In the genomic region with DNA sequence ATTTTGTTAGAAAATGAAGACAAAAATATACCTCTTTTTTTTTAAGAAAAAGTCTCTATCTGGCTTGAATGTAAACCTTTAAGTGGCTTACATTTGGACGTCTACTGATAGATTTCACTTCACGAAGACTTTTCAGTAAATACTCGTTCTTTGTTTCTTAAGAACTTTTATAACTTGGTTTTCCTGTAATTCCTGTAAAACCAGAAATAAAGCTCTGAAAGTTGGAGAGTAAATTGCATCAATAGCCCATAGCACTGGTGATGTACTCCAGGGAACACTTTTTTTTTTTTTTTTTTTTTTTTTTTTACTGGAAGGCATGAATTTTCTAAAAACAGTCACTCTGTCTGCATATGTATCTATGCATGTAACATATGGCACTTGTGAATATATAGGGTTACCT, we compare ENCODE assay signal across 15 cellular contexts.
DNase-seq lines count a peak whose midpoint lies in the region; ATAC-seq lines count a peak whose summit lies in the region.
"Had no signal": no experiment of that assay in that cellular context is flagged by ENCODE, and none has a peak within 500 bp of the region (broad histone marks: within the 10 kb centered on the region; RNA-seq: fewer than 3 reads in every experiment).

No MANE protein-coding gene starts in this region.

- no peak for ATAC-seq in GM18867 (IDR thresholded peaks at IDR 0.05; ENCODE audit: unreplicated experiment)
- ATAC-seq in GM19397 (IDR thresholded peaks at IDR 0.05; ENCODE audit: unreplicated experiment): no peak
- no peak for ATAC-seq in GM21737 (IDR thresholded peaks at IDR 0.05; ENCODE audit: unreplicated experiment)
- ATAC-seq: A549, GM23338 had no signal

- DNase-seq in DMS 273 (lab: John Stamatoyannopoulos, UW; ENCODE audit: unreplicated experiment) (peak; percentile 7), DMS 273 treated with DMSO at 0.1 percent for 48 hours (lab: John Stamatoyannopoulos, UW) (no peak), NCI-H69 (lab: John Stamatoyannopoulos, UW) (peak; percentile 20), left kidney (ENCODE audit: low read depth, low spot score) (peak; percentile 39)
- DNase-seq: AML-193; Caco-2; CD4-positive, alpha-beta T cell; DMS79; GDM1; HCEC 1CT had no signal
